ENCODE assay signal across 1 cellular context in genomic region chr2:197433770-197434438, GRCh38.
TF ChIP-seq lines count a peak whose summit lies in the region.

No MANE protein-coding gene starts in this region.

TF ChIP-seq in HCT116, 20 proteins besides CTCF, POLR2A, EP300 and RAD21 (continued from another document):
- no peak for TF ChIP-seq EZH2phosphoT487 (IDR thresholded peaks at IDR 0.05; ENCODE audit: borderline replicate concordance)
